In genomic region chr10:21495686-21496284, GRCh38 we compare ENCODE assay signal across 8 cellular contexts. TPM values are rescaled to one million over a fixed set of nuclear protein-coding genes. Genes with fewer than 3 reads are reported as not detected.
DNase-seq lines count a peak whose midpoint lies in the region; ATAC-seq and TF ChIP-seq lines count a peak whose summit lies in the region.

No MANE protein-coding gene starts in this region.

- ATAC-seq in GM18870 (IDR thresholded peaks at IDR 0.05; ENCODE audit: unreplicated experiment), result peak; percentile 45
- peak; percentile 77 for ATAC-seq in HG03097 (IDR thresholded peaks at IDR 0.05; ENCODE audit: low FRiP score, unreplicated experiment)
- peak; percentile 84 for ATAC-seq in lung (ENCODE audit: insufficient read depth, low FRiP score)

- peak overlapping the region; percentile 53 for H3K4me3 ChIP-seq in lung

- no peak overlapping the region for H3K27ac Mint-ChIP-seq in activated CD4-positive, alpha-beta memory T cell treated with anti-CD3 and anti-CD28 coated beads, Interleukin-2, amount 10 ng/mL, durations not matched to agents 7 days and 5 days

- H3K27me3 ChIP-seq in lung (ENCODE audit: control insufficient read depth, insufficient read depth), result no peaks in the 10 kb centered on the region

- H3K36me3 ChIP-seq in lung (ENCODE audit: control insufficient read depth in 2 of 2, insufficient read depth in 2 of 2, low read length in 2 of 2), result no peaks in the 10 kb centered on the region

- peak overlapping the region; percentile 50 to 83 for H3K27ac ChIP-seq in lung (ENCODE audit: low read depth in 1 of 2, low read length in 1 of 2)

- H3K27me3 Mint-ChIP-seq in activated CD4-positive, alpha-beta memory T cell treated with anti-CD3 and anti-CD28 coated beads, Interleukin-2, amount 10 ng/mL, durations not matched to agents 7 days and 5 days, result peaks cover 65% of the 10 kb centered on the region

- H3K4me3 Mint-ChIP-seq in activated CD4-positive, alpha-beta memory T cell treated with anti-CD3 and anti-CD28 coated beads, Interleukin-2, amount 10 ng/mL, durations not matched to agents 7 days and 5 days, result peak overlapping the region; percentile 70

- no peaks in the 10 kb centered on the region for H3K9me3 ChIP-seq in lung (ENCODE audit: control insufficient read depth in 2 of 2, insufficient read depth in 1 of 2, low read length in 1 of 2)

- CTCF ChIA-PET in activated CD4-positive, alpha-beta memory T cell treated with anti-CD3 and anti-CD28 coated beads, Interleukin-2, amount 10 ng/mL, durations not matched to agents 7 days and 5 days (lab: Charles Lee), result interaction anchor here (0.6 to 3.8 kb wide), 36 partner anchors 10 to 1494 kb away, joined by 3 to 39 read pairs (median 4); partner anchors contain the start of genes MLLT10 and SKIDA1

- peak; percentile 68 to 75 for DNase-seq in AML-193 (lab: John Stamatoyannopoulos, UW)
- peak; percentile 78 for DNase-seq in NCI-H460 (ENCODE audit: extremely low read depth, low read depth)
- DNase-seq in activated CD4-positive, alpha-beta memory T cell treated with anti-CD3 and anti-CD28 coated beads, Interleukin-2, amount 10 ng/mL, durations not matched to agents 7 days and 5 days, result peak; percentile 87
- DNase-seq in ecto neural progenitor cell (ENCODE audit: low spot score), result peak; percentile 94
- DNase-seq in lung (ENCODE audit: low spot score), result peak; percentile 84
- peak; percentile 79 to 82 (median 80) for DNase-seq in stimulated activated CD4-positive, alpha-beta T cell treated with anti-CD3 and anti-CD28 coated beads, TNF-alpha, amount 100 ng/mL, for 4 hours (ENCODE audit: low read depth in 3 of 3)

- WGBS in lung, 2 donors, result 0 to 1% methylated on average over 39 to 57 of the region's 59 CpGs

- H3K36me3 Mint-ChIP-seq in activated CD4-positive, alpha-beta memory T cell treated with anti-CD3 and anti-CD28 coated beads, Interleukin-2, amount 10 ng/mL, durations not matched to agents 7 days and 5 days (ENCODE audit: low read depth), result no peaks in the 10 kb centered on the region

- TF ChIP-seq CTCF in lung (IDR thresholded peaks at IDR 0.05; ENCODE audit: control extremely low read depth, extremely low read depth), result peak; percentile 92

- no peaks in the 10 kb centered on the region for H3K9me3 Mint-ChIP-seq in activated CD4-positive, alpha-beta memory T cell treated with anti-CD3 and anti-CD28 coated beads, Interleukin-2, amount 10 ng/mL, durations not matched to agents 7 days and 5 days

- POLR2A ChIA-PET in activated CD4-positive, alpha-beta memory T cell treated with anti-CD3 and anti-CD28 coated beads, Interleukin-2, amount 10 ng/mL, durations not matched to agents 7 days and 5 days (lab: Charles Lee), result interaction anchor here (0.6 to 1.8 kb wide), 10 partner anchors 10 to 820 kb away, joined by 3 to 5 read pairs (median 3); partner anchors contain the start of genes COMMD3, DNAJC1 and MLLT10

- H3K4me1 Mint-ChIP-seq in activated CD4-positive, alpha-beta memory T cell treated with anti-CD3 and anti-CD28 coated beads, Interleukin-2, amount 10 ng/mL, durations not matched to agents 7 days and 5 days, result peaks cover 24% of the 10 kb centered on the region

- peaks cover 0 to 7% of the 10 kb centered on the region in 2 donors for H3K4me1 ChIP-seq in lung (ENCODE audit: control insufficient read depth in 2 of 2, insufficient read depth in 2 of 2, low read length in 2 of 2)

RNA-seq across cellular contexts. Expression of gene SKIDA1, which starts 29.7 kb away (rescaled TPM):
- total RNA-seq in NCI-H460 (2014; rRNA removed; shearing (Covaris generic)), result 1.3 TPM in 2 replicates
- 1.4 TPM in 2 replicates for polyA plus RNA-seq in NCI-H460 (2014; cell fraction: nucleus; rRNA removed)
- under 1 TPM; 0.25 to 0.38 TPM for total RNA-seq in activated CD4-positive, alpha-beta memory T cell treated with anti-CD3 and anti-CD28 coated beads, Interleukin-2, amount 10 ng/mL, durations not matched to agents 7 days and 5 days
- total RNA-seq in lung, result 1 to 10 TPM; 1.4 to 1.6 TPM
- polyA plus RNA-seq in lung, result under 1 TPM; 0.10 to 0.24 TPM

RNA-seq across cellular contexts. Expression of gene MLLT10, which starts 38.2 kb away (rescaled TPM):
- 30.5 and 35.5 TPM in 2 replicates for total RNA-seq in NCI-H460 (2014; rRNA removed; shearing (Covaris generic))
- 23.2 and 27.7 TPM in 2 replicates for polyA plus RNA-seq in NCI-H460 (2014; cell fraction: nucleus; rRNA removed)
- 10 to 100 TPM; 43.0 to 49.9 TPM for total RNA-seq in activated CD4-positive, alpha-beta memory T cell treated with anti-CD3 and anti-CD28 coated beads, Interleukin-2, amount 10 ng/mL, durations not matched to agents 7 days and 5 days
- total RNA-seq in lung, result 10 to 100 TPM; 49.1 to 97.8 TPM
- polyA plus RNA-seq in lung, result 10 to 100 TPM; 20.6 to 22.3 TPM

Comparison
In these comparisons a context has a peak if more than half of its experiments do, and no peak if none do; other contexts are left out.
1. Peak in every context shown above with its lines: DNase-seq, ATAC-seq, H3K4me3 ChIP-seq and H3K27ac ChIP-seq.